Comparison of ENCODE assay signal across 8 cellular contexts in genomic region chr15:92903956-92904831, GRCh38. TPM values are rescaled to one million over a fixed set of nuclear protein-coding genes. Genes with fewer than 3 reads are reported as not detected.
DNase-seq lines count a peak whose midpoint lies in the region; ATAC-seq, FAIRE-seq and TF ChIP-seq lines count a peak whose summit lies in the region.

No MANE protein-coding gene starts in this region.

- FAIRE-seq in kidney (lab: Jason Lieb, UNC): peak; percentile 32

- DNase-seq in Ammon's horn (ENCODE audit: low spot score) (peak; percentile 98), NCI-H460 (ENCODE audit: extremely low read depth, low read depth) (peak; percentile 96), cerebellum (ENCODE audit: low spot score) (peak; percentile 97), kidney (peak; percentile 100)
- DNase-seq in activated CD4-positive, alpha-beta T cell treated with anti-CD3 and anti-CD28 coated beads for 1 hour: peak; percentile 98
- DNase-seq in stimulated activated CD4-positive, alpha-beta T cell treated with anti-CD3 and anti-CD28 coated beads, Interleukin-15, amount 100 ng/mL, for 1 hour (ENCODE audit: low read depth in 1 of 2, low spot score in 1 of 2): peak; percentile 98

- ATAC-seq in HG03432 (IDR thresholded peaks at IDR 0.05; ENCODE audit: unreplicated experiment): peak; percentile 86

- intact Hi-C loops in kidney (cut with DNase I): no loop called here

- no peak for TF ChIP-seq CTCF in kidney (IDR thresholded peaks at IDR 0.05; ENCODE audit: borderline replicate concordance, extremely low read depth, insufficient read depth)

- peak overlapping the region; percentile 80 to 90 for H3K4me3 ChIP-seq in kidney (ENCODE audit: low read length in 2 of 2)

- H3K27ac ChIP-seq in kidney (ENCODE audit: low read depth in 2 of 2, low read length in 2 of 2): peak overlapping the region; percentile 98

- peak; percentile 97 for TF ChIP-seq POLR2A in GM19193 (IDR thresholded peaks at IDR 0.05; ENCODE audit: extremely low read depth, insufficient read depth, insufficient read length)

- peaks cover 25 to 35% of the 10 kb centered on the region in 2 donors for H3K4me1 ChIP-seq in kidney (ENCODE audit: control insufficient read depth in 1 of 2, insufficient read depth in 1 of 2, low read depth in 1 of 2, low read length in 2 of 2)

- H3K9me3 ChIP-seq in kidney (ENCODE audit: control insufficient read depth in 1 of 2, low read length in 2 of 2): no peaks in the 10 kb centered on the region

- peaks cover 0 to 3% of the 10 kb centered on the region in 2 donors for H3K36me3 ChIP-seq in kidney (ENCODE audit: control insufficient read depth in 1 of 2, insufficient read depth in 2 of 2, low read length in 2 of 2)

- H3K9ac ChIP-seq in kidney (ENCODE audit: low read length in 2 of 2): peak overlapping the region; percentile 74 to 97

RNA-seq across cellular contexts. Expression of gene CHD2, which starts 4.1 kb away (rescaled TPM):
- total RNA-seq in NCI-H460 (2014; rRNA removed; shearing (Covaris generic)): 28.3 and 40.4 TPM in 2 replicates
- 22.3 and 28.5 TPM in 2 replicates for polyA plus RNA-seq in NCI-H460 (2014; cell fraction: nucleus; rRNA removed)
- total RNA-seq in cerebellum (198 TPM), kidney (137 TPM)
- 22.5 TPM for polyA plus RNA-seq in kidney (ENCODE audit: insufficient read depth, low read depth, low replicate concordance)

Comparison
In these comparisons a context has a peak if more than half of its experiments do, and no peak if none do; other contexts are left out.
1. Peak in every context shown above with its lines: DNase-seq, ATAC-seq, H3K4me3 ChIP-seq and H3K27ac ChIP-seq.